ENCODE assay signal across 1 cellular context in the genomic region with DNA sequence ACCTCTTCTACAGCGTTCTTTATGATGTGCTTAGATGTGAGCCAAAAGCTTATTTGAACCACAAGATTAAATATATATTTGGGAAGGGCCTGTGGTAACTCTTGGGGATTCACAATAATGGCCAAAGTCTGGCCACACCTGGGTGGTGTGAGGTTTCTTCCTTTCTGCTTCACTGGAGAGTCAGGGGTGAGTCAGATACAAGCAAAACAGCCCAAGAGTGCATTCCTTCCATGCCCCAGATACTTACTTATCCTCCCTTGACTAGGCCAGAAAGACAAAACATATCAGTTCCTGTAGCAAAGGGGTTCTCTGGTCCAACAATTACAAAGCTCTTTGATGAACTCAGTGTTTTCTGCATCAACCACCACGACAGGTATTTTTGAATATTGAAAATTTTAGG.
TF ChIP-seq lines count a peak whose summit lies in the region.

No MANE protein-coding gene starts in this region.

TF ChIP-seq in A549, 52 proteins besides CTCF, POLR2A, EP300 and RAD21 (continued from another document):
- TF ChIP-seq, protein P1, sequence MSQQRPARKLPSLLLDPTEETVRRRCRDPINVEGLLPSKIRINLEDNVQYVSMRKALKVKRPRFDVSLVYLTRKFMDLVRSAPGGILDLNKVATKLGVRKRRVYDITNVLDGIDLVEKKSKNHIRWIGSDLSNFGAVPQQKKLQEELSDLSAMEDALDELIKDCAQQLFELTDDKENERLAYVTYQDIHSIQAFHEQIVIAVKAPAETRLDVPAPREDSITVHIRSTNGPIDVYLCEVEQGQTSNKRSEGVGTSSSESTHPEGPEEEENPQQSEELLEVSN (IDR thresholded peaks at IDR 0.05; ENCODE audit: borderline replicate concordance, low read depth): peak; percentile 38; the same call in 1 of the 2 replicates
- TF ChIP-seq HDAC2 (IDR thresholded peaks at IDR 0.05) (no peak), FOXS1 (CRISPR knock-in tag; IDR thresholded peaks at IDR 0.05) (no peak), GATA3 (IDR thresholded peaks at IDR 0.05; ENCODE audit: borderline replicate concordance) (peak; percentile 19; the same call in 1 of the 2 replicates)
